8 cellular contexts compared by ENCODE assay signal in the genomic region with DNA sequence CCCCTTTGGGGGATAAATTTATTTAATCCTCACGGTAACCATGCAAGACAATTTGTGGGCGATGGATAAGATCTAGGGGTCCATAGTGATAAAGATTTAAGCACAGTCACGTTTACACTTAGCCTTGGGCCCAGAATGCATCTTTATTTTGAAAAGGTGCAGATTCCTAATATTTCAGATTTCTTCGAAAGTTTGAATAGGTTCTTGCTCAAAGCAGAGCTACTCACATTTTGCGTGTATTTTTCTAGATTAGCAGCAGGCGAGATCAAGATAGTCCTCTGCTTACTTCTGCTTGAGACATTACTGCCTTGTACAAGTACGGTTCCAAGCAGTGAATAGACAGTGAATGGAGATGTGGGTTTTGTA. TPM values are rescaled to one million over a fixed set of nuclear protein-coding genes. Genes with fewer than 3 reads are reported as not detected.
DNase-seq lines count a peak whose midpoint lies in the region; ATAC-seq and TF ChIP-seq lines count a peak whose summit lies in the region.

No MANE protein-coding gene starts in this region.

- H3K4me3 Mint-ChIP-seq in brain: peak overlapping the region; percentile 97 to 100 (median 99)

- H3K9me3 ChIP-seq in mucosa of descending colon: no peaks in the 10 kb centered on the region

- H3K36me3 ChIP-seq in BJ (ENCODE audit: control insufficient read depth, insufficient read depth, low read length) (no peaks in the 10 kb centered on the region), mucosa of descending colon (ENCODE audit: low read depth) (no peaks in the 10 kb centered on the region)

- intact Hi-C loops in mucosa of descending colon (cut with DNase I, micrococcal nuclease): no loop called here

- H3K27me3 ChIP-seq in BJ (ENCODE audit: control insufficient read depth, insufficient read depth, low read length): no peaks in the 10 kb centered on the region

- TF ChIP-seq CTCF in BJ (IDR thresholded peaks at IDR 0.05; ENCODE audit: insufficient read depth, low read depth, low read length): no peak
- no peak for TF ChIP-seq CTCF in brain (conservative IDR thresholded peaks at IDR 0.05)
- TF ChIP-seq CTCF in mucosa of descending colon (IDR thresholded peaks at IDR 0.05): no peak

- peaks cover 0 to 11% (median 3%) of the 10 kb centered on the region in 5 experiments for H3K9me3 Mint-ChIP-seq in brain

- H3K27me3 Mint-ChIP-seq in brain: peaks cover 3% of the 10 kb centered on the region

- peaks cover 6% of the 10 kb centered on the region for H3K4me1 ChIP-seq in mucosa of descending colon (ENCODE audit: low read depth)

- no peak for DNase-seq in BJ (ENCODE audit: low read depth)
- peak; percentile 7 for DNase-seq in HT-29 (ENCODE audit: low spot score)
- DNase-seq in mucosa of descending colon: no peak
- DNase-seq in MV-4-11 (lab: John Stamatoyannopoulos, UW): no peak
- no peak for DNase-seq in HPDE6-E6E7 (ENCODE audit: extremely low spot score)

- POLR2A ChIA-PET in BJ (lab: Charles Lee): interaction anchor here (0.6 kb wide), 1 partner anchor 661 kb away, joined by 4 read pairs; no protein-coding TSS in a partner anchor

- H3K36me3 Mint-ChIP-seq in brain: peaks cover 30% of the 10 kb centered on the region

- peak overlapping the region; percentile 67 for H3K4me3 ChIP-seq in BJ (ENCODE audit: low read depth, low read length)
- peak overlapping the region; percentile 91 for H3K4me3 ChIP-seq in mucosa of descending colon

- peaks cover 71% of the 10 kb centered on the region for H3K4me1 Mint-ChIP-seq in brain

- CTCF ChIA-PET in BJ (lab: Yijun Ruan, JAX): no interaction called here

- H3K27ac Mint-ChIP-seq in brain: peak overlapping the region; percentile 96 to 99 (median 98)

- ATAC-seq in mucosa of descending colon (no peak), GM18520 (IDR thresholded peaks at IDR 0.05; ENCODE audit: unreplicated experiment) (no peak), GM19452 (IDR thresholded peaks at IDR 0.05; ENCODE audit: unreplicated experiment) (no peak)

RNA-seq across cellular contexts. Expression of a gene that starts 0.6 kb away (rescaled TPM):
- 39.4 and 65.5 TPM in 2 replicates for polyA plus RNA-seq in BJ (2011; rRNA removed)
- polyA minus RNA-seq in BJ (2011; rRNA and poly(A)+ RNA removed): 41.5 and 42.5 TPM in 2 replicates
- total RNA-seq in HT-29 (2014; rRNA removed; shearing (Covaris generic)): 32.3 and 33.4 TPM in 2 replicates
- 30.2 TPM for polyA plus RNA-seq in brain (ENCODE audit: insufficient read depth, low read depth, low replicate concordance)
- 10 to 100 TPM in 2 of 3 donors, 1 to 10 TPM in 1; 6.7 to 21.2 (median 13.5) TPM for total RNA-seq in mucosa of descending colon

RNA-seq across cellular contexts. Expression of a gene that starts 14.6 kb away (rescaled TPM):
- polyA plus RNA-seq in BJ (2011; rRNA removed) (1.3 TPM in 2 replicates), brain (ENCODE audit: insufficient read depth, low read depth, low replicate concordance) (15.2 TPM)
- polyA minus RNA-seq in BJ (2011; rRNA and poly(A)+ RNA removed): 0.87 and 0.95 TPM in 2 replicates
- total RNA-seq in HT-29 (2014; rRNA removed; shearing (Covaris generic)): not detected in 2 replicates
- total RNA-seq in mucosa of descending colon: 1 to 10 TPM in 1 of 3 donors, under 1 TPM in 2; 0.35 to 7.6 (median 0.48) TPM
